31 cellular contexts compared by ENCODE assay signal in the genomic region with DNA sequence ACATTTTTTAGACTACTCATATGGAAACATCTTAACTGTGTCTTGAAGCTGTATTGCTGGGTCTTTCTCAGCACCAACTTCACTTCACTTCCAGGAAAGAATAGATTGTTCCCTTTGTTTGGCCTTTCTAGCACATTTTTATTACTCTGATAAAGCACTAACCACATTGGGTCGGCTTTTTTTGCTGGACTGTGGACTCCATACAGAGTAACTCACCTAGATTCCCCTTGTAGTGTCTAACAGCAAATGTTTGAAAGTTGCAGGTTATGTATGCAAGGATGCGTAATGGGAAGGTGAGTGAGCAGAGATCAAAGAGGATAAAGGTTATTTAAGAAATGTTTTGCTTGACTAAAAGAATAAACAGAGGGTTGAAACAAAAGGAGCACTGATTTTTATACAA.
"Had no signal": no experiment of that assay in that cellular context is flagged by ENCODE, and none has a peak within 500 bp of the region (broad histone marks: within the 10 kb centered on the region; RNA-seq: fewer than 3 reads in every experiment).

No MANE protein-coding gene starts in this region.

- H3K27ac ChIP-seq: esophagus squamous epithelium, heart right ventricle, ovary, psoas muscle, skin epidermis, thoracic aorta, tibial nerve, upper lobe of left lung had no signal

- H3K4me1 Mint-ChIP-seq: immature natural killer cell; naive thymus-derived CD4-positive, alpha-beta T cell; stimulated activated naive B cell treated with anti-CD40 and anti-IgM and Interleukin-4, amounts not matched to agents 10 μg/mL and 1 μg/mL and 100 μg/mL, for 72 hours had no signal

- ATAC-seq: effector memory CD8-positive, alpha-beta T cell; heart right ventricle; left lobe of liver; naive thymus-derived CD4-positive, alpha-beta T cell; psoas muscle; right cardiac atrium; stimulated activated naive B cell treated with anti-CD40 and anti-IgM and Interleukin-4, amounts not matched to agents 10 μg/mL and 1 μg/mL and 100 μg/mL, for 72 hours had no signal

- H3K27ac Mint-ChIP-seq: effector memory CD8-positive, alpha-beta T cell; immature natural killer cell; memory B cell; mesothelial cell of epicardium; naive thymus-derived CD4-positive, alpha-beta T cell; nephron progenitor cell; stimulated activated naive B cell treated with anti-CD40 and anti-IgM and Interleukin-4, amounts not matched to agents 10 μg/mL and 1 μg/mL and 100 μg/mL, for 72 hours; stimulated activated naive CD8-positive, alpha-beta T cell treated with anti-CD3 and anti-CD28 coated beads, Interleukin-15, Interleukin-2, amounts not matched to agents 100 ng/mL and 50 ng/mL, for 24 hours had no signal

- FAIRE-seq: endometrium, urothelium cell line had no signal

- H3K36me3 ChIP-seq: esophagus squamous epithelium, heart right ventricle, ovary, thoracic aorta, tibial nerve, upper lobe of left lung had no signal

- H3K9me3 ChIP-seq: esophagus squamous epithelium, heart right ventricle, ovary, psoas muscle, thoracic aorta, tibial nerve, upper lobe of left lung had no signal

- H3K4me3 ChIP-seq: esophagus squamous epithelium, heart right ventricle, lung, ovary, psoas muscle, skin epidermis, thoracic aorta, tibial nerve, upper lobe of left lung had no signal

- DNase-seq: cortex of kidney; effector memory CD8-positive, alpha-beta T cell; erythroblast; esophagus squamous epithelium; foreskin melanocyte; glutamatergic neuron; heart right ventricle; hypothalamus; immature natural killer cell; islet precursor cell; naive thymus-derived CD4-positive, alpha-beta T cell; nephron progenitor cell; occipital lobe; ovary; posterior cingulate gyrus; psoas muscle; right cardiac atrium; stimulated activated CD4-positive, alpha-beta T cell treated with anti-CD3 and anti-CD28 coated beads, Interleukin-15, amount 100 ng/mL, for 24 hours; stimulated activated CD4-positive, alpha-beta T cell treated with anti-CD3 and anti-CD28 coated beads, Interleukin-2, amount 100 ng/mL, for 48 hours; stimulated activated naive B cell treated with anti-CD40 and anti-IgM and Interleukin-4, amounts not matched to agents 10 μg/mL and 1 μg/mL and 100 μg/mL, for 72 hours; upper lobe of left lung had no signal

- H3K9me3 Mint-ChIP-seq: effector memory CD8-positive, alpha-beta T cell; memory B cell; mesothelial cell of epicardium; naive thymus-derived CD4-positive, alpha-beta T cell; nephron progenitor cell; stimulated activated naive B cell treated with anti-CD40 and anti-IgM and Interleukin-4, amounts not matched to agents 10 μg/mL and 1 μg/mL and 100 μg/mL, for 72 hours; stimulated activated naive CD8-positive, alpha-beta T cell treated with anti-CD3 and anti-CD28 coated beads, Interleukin-15, Interleukin-2, amounts not matched to agents 100 ng/mL and 50 ng/mL, for 24 hours had no signal

- H3K36me3 Mint-ChIP-seq: immature natural killer cell; memory B cell; mesothelial cell of epicardium; naive thymus-derived CD4-positive, alpha-beta T cell; stimulated activated naive B cell treated with anti-CD40 and anti-IgM and Interleukin-4, amounts not matched to agents 10 μg/mL and 1 μg/mL and 100 μg/mL, for 72 hours had no signal

- H3K27me3 ChIP-seq: esophagus squamous epithelium, heart right ventricle, ovary, tibial nerve, upper lobe of left lung had no signal

- H3K4me1 ChIP-seq: esophagus squamous epithelium, heart right ventricle, psoas muscle, tibial nerve, upper lobe of left lung had no signal

- H3K4me3 Mint-ChIP-seq: effector memory CD8-positive, alpha-beta T cell; immature natural killer cell; memory B cell; mesothelial cell of epicardium; naive thymus-derived CD4-positive, alpha-beta T cell; nephron progenitor cell; stimulated activated naive B cell treated with anti-CD40 and anti-IgM and Interleukin-4, amounts not matched to agents 10 μg/mL and 1 μg/mL and 100 μg/mL, for 72 hours; stimulated activated naive CD8-positive, alpha-beta T cell treated with anti-CD3 and anti-CD28 coated beads, Interleukin-15, Interleukin-2, amounts not matched to agents 100 ng/mL and 50 ng/mL, for 24 hours had no signal
